27 cellular contexts compared by ENCODE assay signal in genomic region chr6:168605964-168606363, GRCh38.
A peak's percentile ranks its signal among the peaks of the same experiment; 100 is the strongest.
DNase-seq lines count a peak whose midpoint lies in the region; ATAC-seq and TF ChIP-seq lines count a peak whose summit lies in the region.
"Had no signal": no experiment of that assay in that cellular context is flagged by ENCODE, and none has a peak within 500 bp of the region (broad histone marks: within the 10 kb centered on the region; RNA-seq: fewer than 3 reads in every experiment).

No MANE protein-coding gene starts in this region.

- CTCF ChIA-PET in PC-3 (lab: Charles Lee): no interaction called here

- H3K4me3 ChIP-seq in kidney epithelial cell (ENCODE audit: low read depth, low read length): no peak overlapping the region
- H3K4me3 ChIP-seq in uterus: no peak overlapping the region
- no peak overlapping the region for H3K4me3 ChIP-seq in PC-3 (ENCODE audit: low read length)
- H3K4me3 ChIP-seq: dorsolateral prefrontal cortex, lung, neural progenitor cell had no signal

- no peak overlapping the region for H3K9ac ChIP-seq in PC-3 (ENCODE audit: low read length)
- H3K9ac ChIP-seq: neural progenitor cell had no signal

- H3K4me1 ChIP-seq in uterus (peaks cover 0 to 3% of the 10 kb centered on the region in 2 donors), PC-3 (ENCODE audit: insufficient read depth, low read length) (no peaks in the 10 kb centered on the region)

- BruUV-seq in PC-3 (replicated peaks; lab: Mats Ljungman, UMichigan): no TSS peak

- no peaks in the 10 kb centered on the region for H4K20me1 ChIP-seq in PC-3 (ENCODE audit: low read length)

- TF ChIP-seq CTCF in VCaP (conservative IDR thresholded peaks at IDR 0.05) (peak; percentile 51), kidney epithelial cell (IDR thresholded peaks at IDR 0.05; ENCODE audit: insufficient read depth, low read length, poor library complexity, severe bottlenecking) (peak; percentile 7), uterus (IDR thresholded peaks at IDR 0.05) (no peak), PC-3 (conservative IDR thresholded peaks at IDR 0.05; ENCODE audit: low read depth, low read length) (no peak)

- no peak overlapping the region for H2AFZ ChIP-seq in PC-3 (ENCODE audit: low read length)
- H2AFZ ChIP-seq: neural progenitor cell had no signal

- H3K79me2 ChIP-seq in PC-3 (ENCODE audit: low read length): no peaks in the 10 kb centered on the region

- H3K36me3 ChIP-seq in kidney epithelial cell (ENCODE audit: control insufficient read depth, insufficient read depth, low read length): no peaks in the 10 kb centered on the region
- H3K36me3 ChIP-seq in uterus: no peaks in the 10 kb centered on the region
- H3K36me3 ChIP-seq in PC-3 (ENCODE audit: low read depth, low read length): no peaks in the 10 kb centered on the region
- H3K36me3 ChIP-seq: neural progenitor cell had no signal

- no peaks in the 10 kb centered on the region for H3F3A ChIP-seq in PC-3 (ENCODE audit: low read length, unreplicated experiment)

- no peak for ATAC-seq in PC-3
- ATAC-seq: activated naive CD8-positive, alpha-beta T cell treated with anti-CD3 and anti-CD28 coated beads, Interleukin-2, amount 50 U/mL, for 24 hours; right cardiac atrium; stimulated activated effector memory CD8-positive, alpha-beta T cell treated with anti-CD3 and anti-CD28 coated beads, Interleukin-12 subunit alpha, Interleukin-12 subunit beta, amount 100 ng/mL, for 72 hours had no signal

- no peaks in the 10 kb centered on the region for H3K9me3 ChIP-seq in uterus
- no peaks in the 10 kb centered on the region for H3K9me3 ChIP-seq in PC-3 (ENCODE audit: low read length)

- no peak for TF ChIP-seq POLR2A in uterus (IDR thresholded peaks at IDR 0.05)

- peak overlapping the region; percentile 98 for H3K27ac ChIP-seq in VCaP
- peak overlapping the region; percentile 78 to 82 for H3K27ac ChIP-seq in uterus
- no peak overlapping the region for H3K27ac ChIP-seq in PC-3 (ENCODE audit: low read length)
- H3K27ac ChIP-seq: dorsolateral prefrontal cortex, neural progenitor cell had no signal

- DNase-seq in NCI-H2196 (lab: John Stamatoyannopoulos, UW; ENCODE audit: unreplicated experiment) (peak; percentile 13), NCI-H2196 treated with DMSO at 0.1 percent for 48 hours (lab: John Stamatoyannopoulos, UW; ENCODE audit: unreplicated experiment) (no peak), kidney epithelial cell (ENCODE audit: low read depth) (no peak), uterus (no peak), middle frontal gyrus (ENCODE audit: extremely low spot score, low spot score) (no peak), mesenteric fat pad (ENCODE audit: low spot score) (no peak), PC-3 (no peak)
- DNase-seq: 8988T; activated CD4-positive, alpha-beta T cell treated with anti-CD3 and anti-CD28 coated beads for 4 hours; activated gamma-delta T cell treated with Interleukin-2 at 50 U/mL for 16 hours; activated naive CD8-positive, alpha-beta T cell treated with anti-CD3 and anti-CD28 coated beads, Interleukin-2, amount 50 U/mL, for 24 hours; activated T-cell treated with anti-CD3 and anti-CD28 coated beads, Interleukin-2, amount 50 U/mL, for 24 hours; CD4-positive, alpha-beta memory T cell; DMS 273 treated with DMSO at 0.1 percent for 48 hours; dorsolateral prefrontal cortex; glutamatergic neuron; GOT3; kidney; NCI-H1092 treated with DMSO at 0.1 percent for 48 hours; NCI-H2029; NCI-H446; right cardiac atrium; stimulated activated CD4-positive, alpha-beta T cell treated with anti-CD3 and anti-CD28 coated beads, Interleukin-4, amount 100 ng/mL, for 24 hours had no signal

- H3K27me3 ChIP-seq in kidney epithelial cell (ENCODE audit: control insufficient read depth, insufficient read depth, low read length) (peaks cover 2% of the 10 kb centered on the region), uterus (no peaks in the 10 kb centered on the region), PC-3 (ENCODE audit: low read length) (peaks cover 10% of the 10 kb centered on the region; the same call in 1 of the 2 replicates)
- H3K27me3 ChIP-seq: neural progenitor cell had no signal

- no peak overlapping the region for H3K4me2 ChIP-seq in PC-3 (ENCODE audit: low read length)
- H3K4me2 ChIP-seq: neural progenitor cell had no signal

- POLR2A ChIA-PET in PC-3 (lab: Charles Lee; ENCODE audit: unreplicated experiment): no interaction called here

- H3K9me2 ChIP-seq in PC-3 (replicated peaks; ENCODE audit: low read length): no peaks in the 10 kb centered on the region

- intact Hi-C loops in uterus (cut with DNase I; ENCODE audit: low total_unique reads) (no loop called here), PC-3 (cut with micrococcal nuclease) (no loop called here)

Comparison
In these comparisons a context has a peak if more than half of its experiments do, and no peak if none do; other contexts are left out.
1. CTCF ChIP-seq: peak in VCaP (single experiment) and kidney epithelial cell (single experiment); none in uterus (0 of 4) and PC-3 (single experiment).